In the genomic region with DNA sequence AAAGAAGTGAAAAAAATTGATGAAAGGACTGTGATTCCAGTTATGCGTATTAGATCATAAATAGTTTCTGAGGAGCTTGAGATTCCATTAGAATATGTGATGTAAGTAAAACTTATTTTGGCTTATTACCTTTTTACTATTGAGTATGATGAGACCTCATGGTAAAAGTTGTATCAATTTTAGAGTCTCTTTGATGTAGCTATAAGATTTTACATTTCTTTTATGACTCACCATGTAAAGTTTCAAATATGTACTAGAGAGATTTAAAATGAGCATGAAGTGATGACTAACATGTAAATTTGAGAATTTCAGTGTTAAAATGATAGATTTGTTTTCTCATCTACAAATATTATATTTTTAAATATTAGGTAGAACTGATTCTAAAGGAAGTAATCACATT, we compare ENCODE assay signal across 8 cellular contexts.
"Had no signal": no experiment of that assay in that cellular context is flagged by ENCODE, and none has a peak within 500 bp of the region (broad histone marks: within the 10 kb centered on the region; RNA-seq: fewer than 3 reads in every experiment).

No MANE protein-coding gene starts in this region.

- ATAC-seq: HepG2, K562 had no signal

- H3K36me3 Mint-ChIP-seq: IgD-negative memory B cell had no signal

- H3K4me3 ChIP-seq: K562 had no signal

- H3K4me3 Mint-ChIP-seq: IgD-negative memory B cell had no signal

- H3K4me1 Mint-ChIP-seq: IgD-negative memory B cell had no signal

- H3K27ac ChIP-seq: HL-60 had no signal

- H3K27ac Mint-ChIP-seq: IgD-negative memory B cell had no signal

- FAIRE-seq: HepG2, HTR-8/SVneo, K562 had no signal

- DNase-seq: IMR-90, KBM-7, KG1 had no signal
